1 cellular context compared by ENCODE assay signal in the genomic region with DNA sequence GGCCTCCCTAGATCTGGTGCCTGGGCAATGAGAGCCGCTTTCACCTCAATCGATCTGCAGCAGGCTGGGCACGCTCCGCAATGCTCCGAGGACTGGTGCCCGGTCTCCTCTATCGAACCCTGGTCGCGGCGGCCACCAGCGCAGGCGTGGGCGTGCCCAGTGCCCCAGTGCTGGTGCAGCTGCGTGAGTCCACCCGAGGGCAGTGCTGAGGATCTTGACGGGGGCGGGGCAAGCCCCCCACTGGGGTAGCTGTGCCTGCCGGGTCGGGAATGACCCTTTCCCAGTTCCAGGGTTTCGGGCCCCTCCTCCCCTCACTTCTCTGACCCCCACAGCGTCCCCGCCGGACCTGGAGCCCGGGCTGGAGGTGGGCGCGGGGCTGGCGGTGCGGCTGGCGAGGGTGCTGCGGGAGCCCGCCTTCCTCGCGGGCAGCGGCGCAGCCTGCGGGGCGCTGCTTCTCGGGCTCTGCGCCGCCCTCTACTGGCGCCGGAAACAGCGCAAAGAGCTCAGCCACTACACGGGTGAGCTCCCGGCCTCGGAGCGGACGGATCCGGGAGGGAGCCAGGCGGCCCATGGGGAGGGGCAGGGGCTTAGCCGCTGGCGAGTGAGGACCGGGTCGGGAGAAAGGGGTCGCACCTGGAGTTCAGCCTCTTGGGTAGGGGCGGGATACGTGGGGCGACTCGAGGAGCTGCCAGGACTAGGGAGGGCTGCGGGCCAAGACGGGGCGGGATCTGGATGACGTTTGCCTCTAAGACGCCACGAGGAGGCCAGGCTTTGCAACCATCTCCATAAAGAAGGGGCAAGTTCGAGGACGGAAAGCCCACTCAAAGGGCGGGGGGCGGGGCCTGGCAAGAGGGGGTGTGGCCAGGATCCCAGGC.
TF ChIP-seq lines count a peak whose summit lies in the region.

No MANE protein-coding gene starts in this region.

TF ChIP-seq in K562, 482 proteins besides CTCF, POLR2A, EP300 and RAD21 (continued from another document and continues in another):
- TF ChIP-seq, protein P1, sequence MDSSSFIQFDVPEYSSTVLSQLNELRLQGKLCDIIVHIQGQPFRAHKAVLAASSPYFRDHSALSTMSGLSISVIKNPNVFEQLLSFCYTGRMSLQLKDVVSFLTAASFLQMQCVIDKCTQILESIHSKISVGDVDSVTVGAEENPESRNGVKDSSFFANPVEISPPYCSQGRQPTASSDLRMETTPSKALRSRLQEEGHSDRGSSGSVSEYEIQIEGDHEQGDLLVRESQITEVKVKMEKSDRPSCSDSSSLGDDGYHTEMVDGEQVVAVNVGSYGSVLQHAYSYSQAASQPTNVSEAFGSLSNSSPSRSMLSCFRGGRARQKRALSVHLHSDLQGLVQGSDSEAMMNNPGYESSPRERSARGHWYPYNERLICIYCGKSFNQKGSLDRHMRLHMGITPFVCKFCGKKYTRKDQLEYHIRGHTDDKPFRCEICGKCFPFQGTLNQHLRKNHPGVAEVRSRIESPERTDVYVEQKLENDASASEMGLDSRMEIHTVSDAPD (CRISPR knock-in tag; IDR thresholded peaks at IDR 0.05) = no peak
- TF ChIP-seq TOE1 (IDR thresholded peaks at IDR 0.05; ENCODE audit: borderline replicate concordance) (peak; percentile 64; the same call in 1 of the 2 replicates), TOE1 (CRISPR knock-in tag; IDR thresholded peaks at IDR 0.05; ENCODE audit: borderline replicate concordance, low read depth) (no peak), ZNF408 (CRISPR knock-in tag; IDR thresholded peaks at IDR 0.05; ENCODE audit: low read depth) (no peak), BMI1 (IDR thresholded peaks at IDR 0.05; ENCODE audit: low read length) (no peak), ZKSCAN1 (IDR thresholded peaks at IDR 0.05; ENCODE audit: low read depth, low read length) (no peak), NRF1 (conservative IDR thresholded peaks at IDR 0.05 in 1 of 2, IDR thresholded peaks at IDR 0.05 in 1 of 2) (peak; percentile 80 to 81), ZBTB17 (CRISPR knock-in tag; IDR thresholded peaks at IDR 0.05) (no peak), MCM2 (IDR thresholded peaks at IDR 0.05; ENCODE audit: low read depth) (no peak), KLF13 (tag; IDR thresholded peaks at IDR 0.05; ENCODE audit: borderline replicate concordance, low read depth) (no peak), EZH2 (IDR thresholded peaks at IDR 0.05; ENCODE audit: borderline replicate concordance, low read depth, low read length) (no peak), PHB2 (IDR thresholded peaks at IDR 0.05; ENCODE audit: low read depth) (no peak), GATA2 (CRISPR knock-in tag; IDR thresholded peaks at IDR 0.05) (no peak), ERF (CRISPR knock-in tag; IDR thresholded peaks at IDR 0.05) (0 out of 2 replicates have a peak, but pooled peaks have one; percentile 28), NELFE (IDR thresholded peaks at IDR 0.05; ENCODE audit: insufficient read depth, insufficient read length) (no peak), HNRNPLL (IDR thresholded peaks at IDR 0.05; ENCODE audit: low read depth, low read length, poor library complexity, severe bottlenecking) (peak; percentile 99), HSF4 (CRISPR knock-in tag; IDR thresholded peaks at IDR 0.05; ENCODE audit: borderline replicate concordance) (no peak), PHF8 (IDR thresholded peaks at IDR 0.05; ENCODE audit: borderline replicate concordance, low read length) (peak; percentile 43; the same call in 1 of the 2 replicates), FOS (IDR thresholded peaks at IDR 0.05; ENCODE audit: extremely low read depth, insufficient read length) (no peak), CBFA2T2 (conservative IDR thresholded peaks at IDR 0.05) (no peak), BDP1 (IDR thresholded peaks at IDR 0.05; ENCODE audit: insufficient read depth, insufficient read length) (no peak), ZNF79 (CRISPR knock-in tag; IDR thresholded peaks at IDR 0.05; ENCODE audit: low read depth) (no peak), FOXK1 (CRISPR knock-in tag; IDR thresholded peaks at IDR 0.05; ENCODE audit: borderline replicate concordance) (no peak), PPARD (CRISPR knock-in tag; IDR thresholded peaks at IDR 0.05) (no peak), RFX1 (IDR thresholded peaks at IDR 0.05) (no peak), NFIX (CRISPR knock-in tag; IDR thresholded peaks at IDR 0.05; ENCODE audit: low read depth) (no peak), CBFA2T3 (IDR thresholded peaks at IDR 0.05) (no peak), KAT7 (CRISPR knock-in tag; IDR thresholded peaks at IDR 0.05; ENCODE audit: borderline replicate concordance) (no peak), XRCC5 (IDR thresholded peaks at IDR 0.05; ENCODE audit: low read depth, low read length) (no peak), CTBP1 (IDR thresholded peaks at IDR 0.05; ENCODE audit: borderline replicate concordance) (peak; percentile 86), ZZZ3 (IDR thresholded peaks at IDR 0.05) (no peak), HDGF (IDR thresholded peaks at IDR 0.05) (no peak), OTX1 (CRISPR knock-in tag; IDR thresholded peaks at IDR 0.05) (no peak), STAG1 (CRISPR knock-in tag; IDR thresholded peaks at IDR 0.05; ENCODE audit: borderline replicate concordance) (no peak), U2AF1 (optimal IDR thresholded peaks at IDR 0.05; ENCODE audit: low read depth, low read length) (no peak), ZNF551 (CRISPR knock-in tag; IDR thresholded peaks at IDR 0.05) (no peak), ZNF384 (IDR thresholded peaks at IDR 0.05; ENCODE audit: low read depth, low read length) (no peak), PRMT5 (CRISPR knock-in tag; IDR thresholded peaks at IDR 0.05) (no peak), ZNF699 (CRISPR knock-in tag; IDR thresholded peaks at IDR 0.05; ENCODE audit: insufficient replicate concordance) (no peak), ZNF239 (CRISPR knock-in tag; IDR thresholded peaks at IDR 0.05) (no peak)
- TF ChIP-seq, protein P2, sequence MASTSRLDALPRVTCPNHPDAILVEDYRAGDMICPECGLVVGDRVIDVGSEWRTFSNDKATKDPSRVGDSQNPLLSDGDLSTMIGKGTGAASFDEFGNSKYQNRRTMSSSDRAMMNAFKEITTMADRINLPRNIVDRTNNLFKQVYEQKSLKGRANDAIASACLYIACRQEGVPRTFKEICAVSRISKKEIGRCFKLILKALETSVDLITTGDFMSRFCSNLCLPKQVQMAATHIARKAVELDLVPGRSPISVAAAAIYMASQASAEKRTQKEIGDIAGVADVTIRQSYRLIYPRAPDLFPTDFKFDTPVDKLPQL (IDR thresholded peaks at IDR 0.05; ENCODE audit: extremely low read depth, insufficient read length) = no peak
- TF ChIP-seq, protein P3, sequence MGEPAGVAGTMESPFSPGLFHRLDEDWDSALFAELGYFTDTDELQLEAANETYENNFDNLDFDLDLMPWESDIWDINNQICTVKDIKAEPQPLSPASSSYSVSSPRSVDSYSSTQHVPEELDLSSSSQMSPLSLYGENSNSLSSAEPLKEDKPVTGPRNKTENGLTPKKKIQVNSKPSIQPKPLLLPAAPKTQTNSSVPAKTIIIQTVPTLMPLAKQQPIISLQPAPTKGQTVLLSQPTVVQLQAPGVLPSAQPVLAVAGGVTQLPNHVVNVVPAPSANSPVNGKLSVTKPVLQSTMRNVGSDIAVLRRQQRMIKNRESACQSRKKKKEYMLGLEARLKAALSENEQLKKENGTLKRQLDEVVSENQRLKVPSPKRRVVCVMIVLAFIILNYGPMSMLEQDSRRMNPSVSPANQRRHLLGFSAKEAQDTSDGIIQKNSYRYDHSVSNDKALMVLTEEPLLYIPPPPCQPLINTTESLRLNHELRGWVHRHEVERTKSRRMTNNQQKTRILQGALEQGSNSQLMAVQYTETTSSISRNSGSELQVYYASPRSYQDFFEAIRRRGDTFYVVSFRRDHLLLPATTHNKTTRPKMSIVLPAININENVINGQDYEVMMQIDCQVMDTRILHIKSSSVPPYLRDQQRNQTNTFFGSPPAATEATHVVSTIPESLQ (CRISPR knock-in tag; IDR thresholded peaks at IDR 0.05) = no peak
- TF ChIP-seq, protein P4, sequence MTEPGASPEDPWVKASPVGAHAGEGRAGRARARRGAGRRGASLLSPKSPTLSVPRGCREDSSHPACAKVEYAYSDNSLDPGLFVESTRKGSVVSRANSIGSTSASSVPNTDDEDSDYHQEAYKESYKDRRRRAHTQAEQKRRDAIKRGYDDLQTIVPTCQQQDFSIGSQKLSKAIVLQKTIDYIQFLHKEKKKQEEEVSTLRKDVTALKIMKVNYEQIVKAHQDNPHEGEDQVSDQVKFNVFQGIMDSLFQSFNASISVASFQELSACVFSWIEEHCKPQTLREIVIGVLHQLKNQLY (CRISPR knock-in tag; conservative IDR thresholded peaks at IDR 0.05) = no peak
- TF ChIP-seq, protein P5, sequence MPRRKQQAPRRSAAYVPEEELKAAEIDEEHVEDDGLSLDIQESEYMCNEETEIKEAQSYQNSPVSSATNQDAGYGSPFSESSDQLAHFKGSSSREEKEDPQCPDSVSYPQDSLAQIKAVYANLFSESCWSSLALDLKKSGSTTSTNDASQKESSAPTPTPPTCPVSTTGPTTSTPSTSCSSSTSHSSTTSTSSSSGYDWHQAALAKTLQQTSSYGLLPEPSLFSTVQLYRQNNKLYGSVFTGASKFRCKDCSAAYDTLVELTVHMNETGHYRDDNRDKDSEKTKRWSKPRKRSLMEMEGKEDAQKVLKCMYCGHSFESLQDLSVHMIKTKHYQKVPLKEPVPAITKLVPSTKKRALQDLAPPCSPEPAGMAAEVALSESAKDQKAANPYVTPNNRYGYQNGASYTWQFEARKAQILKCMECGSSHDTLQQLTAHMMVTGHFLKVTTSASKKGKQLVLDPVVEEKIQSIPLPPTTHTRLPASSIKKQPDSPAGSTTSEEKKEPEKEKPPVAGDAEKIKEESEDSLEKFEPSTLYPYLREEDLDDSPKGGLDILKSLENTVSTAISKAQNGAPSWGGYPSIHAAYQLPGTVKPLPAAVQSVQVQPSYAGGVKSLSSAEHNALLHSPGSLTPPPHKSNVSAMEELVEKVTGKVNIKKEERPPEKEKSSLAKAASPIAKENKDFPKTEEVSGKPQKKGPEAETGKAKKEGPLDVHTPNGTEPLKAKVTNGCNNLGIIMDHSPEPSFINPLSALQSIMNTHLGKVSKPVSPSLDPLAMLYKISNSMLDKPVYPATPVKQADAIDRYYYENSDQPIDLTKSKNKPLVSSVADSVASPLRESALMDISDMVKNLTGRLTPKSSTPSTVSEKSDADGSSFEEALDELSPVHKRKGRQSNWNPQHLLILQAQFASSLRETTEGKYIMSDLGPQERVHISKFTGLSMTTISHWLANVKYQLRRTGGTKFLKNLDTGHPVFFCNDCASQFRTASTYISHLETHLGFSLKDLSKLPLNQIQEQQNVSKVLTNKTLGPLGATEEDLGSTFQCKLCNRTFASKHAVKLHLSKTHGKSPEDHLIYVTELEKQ (CRISPR knock-in tag; IDR thresholded peaks at IDR 0.05) = no peak
- TF ChIP-seq, protein P6, sequence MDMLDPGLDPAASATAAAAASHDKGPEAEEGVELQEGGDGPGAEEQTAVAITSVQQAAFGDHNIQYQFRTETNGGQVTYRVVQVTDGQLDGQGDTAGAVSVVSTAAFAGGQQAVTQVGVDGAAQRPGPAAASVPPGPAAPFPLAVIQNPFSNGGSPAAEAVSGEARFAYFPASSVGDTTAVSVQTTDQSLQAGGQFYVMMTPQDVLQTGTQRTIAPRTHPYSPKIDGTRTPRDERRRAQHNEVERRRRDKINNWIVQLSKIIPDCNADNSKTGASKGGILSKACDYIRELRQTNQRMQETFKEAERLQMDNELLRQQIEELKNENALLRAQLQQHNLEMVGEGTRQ (CRISPR knock-in tag; IDR thresholded peaks at IDR 0.05) = no peak
- TF ChIP-seq, protein P7, sequence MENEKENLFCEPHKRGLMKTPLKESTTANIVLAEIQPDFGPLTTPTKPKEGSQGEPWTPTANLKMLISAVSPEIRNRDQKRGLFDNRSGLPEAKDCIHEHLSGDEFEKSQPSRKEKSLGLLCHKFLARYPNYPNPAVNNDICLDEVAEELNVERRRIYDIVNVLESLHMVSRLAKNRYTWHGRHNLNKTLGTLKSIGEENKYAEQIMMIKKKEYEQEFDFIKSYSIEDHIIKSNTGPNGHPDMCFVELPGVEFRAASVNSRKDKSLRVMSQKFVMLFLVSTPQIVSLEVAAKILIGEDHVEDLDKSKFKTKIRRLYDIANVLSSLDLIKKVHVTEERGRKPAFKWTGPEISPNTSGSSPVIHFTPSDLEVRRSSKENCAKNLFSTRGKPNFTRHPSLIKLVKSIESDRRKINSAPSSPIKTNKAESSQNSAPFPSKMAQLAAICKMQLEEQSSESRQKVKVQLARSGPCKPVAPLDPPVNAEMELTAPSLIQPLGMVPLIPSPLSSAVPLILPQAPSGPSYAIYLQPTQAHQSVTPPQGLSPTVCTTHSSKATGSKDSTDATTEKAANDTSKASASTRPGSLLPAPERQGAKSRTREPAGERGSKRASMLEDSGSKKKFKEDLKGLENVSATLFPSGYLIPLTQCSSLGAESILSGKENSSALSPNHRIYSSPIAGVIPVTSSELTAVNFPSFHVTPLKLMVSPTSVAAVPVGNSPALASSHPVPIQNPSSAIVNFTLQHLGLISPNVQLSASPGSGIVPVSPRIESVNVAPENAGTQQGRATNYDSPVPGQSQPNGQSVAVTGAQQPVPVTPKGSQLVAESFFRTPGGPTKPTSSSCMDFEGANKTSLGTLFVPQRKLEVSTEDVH (IDR thresholded peaks at IDR 0.05; ENCODE audit: low read depth, partially characterized antibody) = no peak
- TF ChIP-seq, protein P8, sequence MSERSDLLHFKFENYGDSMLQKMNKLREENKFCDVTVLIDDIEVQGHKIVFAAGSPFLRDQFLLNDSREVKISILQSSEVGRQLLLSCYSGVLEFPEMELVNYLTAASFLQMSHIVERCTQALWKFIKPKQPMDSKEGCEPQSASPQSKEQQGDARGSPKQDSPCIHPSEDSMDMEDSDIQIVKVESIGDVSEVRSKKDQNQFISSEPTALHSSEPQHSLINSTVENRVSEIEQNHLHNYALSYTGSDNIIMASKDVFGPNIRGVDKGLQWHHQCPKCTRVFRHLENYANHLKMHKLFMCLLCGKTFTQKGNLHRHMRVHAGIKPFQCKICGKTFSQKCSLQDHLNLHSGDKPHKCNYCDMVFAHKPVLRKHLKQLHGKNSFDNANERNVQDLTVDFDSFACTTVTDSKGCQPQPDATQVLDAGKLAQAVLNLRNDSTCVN (CRISPR knock-in tag; IDR thresholded peaks at IDR 0.05) = no peak
- TF ChIP-seq, protein P9, sequence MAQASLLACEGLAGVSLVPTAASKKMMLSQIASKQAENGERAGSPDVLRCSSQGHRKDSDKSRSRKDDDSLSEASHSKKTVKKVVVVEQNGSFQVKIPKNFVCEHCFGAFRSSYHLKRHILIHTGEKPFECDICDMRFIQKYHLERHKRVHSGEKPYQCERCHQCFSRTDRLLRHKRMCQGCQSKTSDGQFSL (CRISPR knock-in tag; IDR thresholded peaks at IDR 0.05) = peak; percentile 69
- TF ChIP-seq, protein P9 (tag; IDR thresholded peaks at IDR 0.05) = no peak
- TF ChIP-seq, protein P10, sequence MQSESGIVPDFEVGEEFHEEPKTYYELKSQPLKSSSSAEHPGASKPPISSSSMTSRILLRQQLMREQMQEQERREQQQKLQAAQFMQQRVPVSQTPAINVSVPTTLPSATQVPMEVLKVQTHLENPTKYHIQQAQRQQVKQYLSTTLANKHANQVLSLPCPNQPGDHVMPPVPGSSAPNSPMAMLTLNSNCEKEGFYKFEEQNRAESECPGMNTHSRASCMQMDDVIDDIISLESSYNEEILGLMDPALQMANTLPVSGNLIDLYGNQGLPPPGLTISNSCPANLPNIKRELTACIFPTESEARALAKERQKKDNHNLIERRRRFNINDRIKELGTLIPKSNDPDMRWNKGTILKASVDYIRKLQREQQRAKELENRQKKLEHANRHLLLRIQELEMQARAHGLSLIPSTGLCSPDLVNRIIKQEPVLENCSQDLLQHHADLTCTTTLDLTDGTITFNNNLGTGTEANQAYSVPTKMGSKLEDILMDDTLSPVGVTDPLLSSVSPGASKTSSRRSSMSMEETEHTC (IDR thresholded peaks at IDR 0.05) = no peak
